ENCODE assay signal across 30 cellular contexts in the genomic region with DNA sequence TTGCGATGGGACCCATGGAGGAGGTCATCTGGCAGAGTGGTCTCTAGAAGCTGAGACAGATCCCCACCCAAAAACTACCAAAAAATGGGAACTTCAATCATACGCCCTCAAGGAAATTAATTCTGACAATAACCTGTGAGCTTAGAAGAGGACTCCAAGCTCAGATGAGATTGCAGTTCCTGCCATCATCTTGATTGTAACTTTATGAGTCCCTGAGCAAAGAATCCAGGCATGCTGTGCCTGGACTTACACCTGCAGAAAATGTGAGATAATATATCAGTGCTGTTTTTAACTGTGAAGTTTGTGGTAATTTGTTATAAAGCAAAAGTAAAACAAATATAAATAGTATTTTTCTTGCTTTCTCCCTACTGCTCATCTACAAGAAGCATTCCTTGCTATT.
"Had no signal": no experiment of that assay in that cellular context is flagged by ENCODE, and none has a peak within 500 bp of the region (broad histone marks: within the 10 kb centered on the region; RNA-seq: fewer than 3 reads in every experiment).

No MANE protein-coding gene starts in this region.

- H3K4me2 ChIP-seq: neural progenitor cell had no signal

- DNase-seq: hypothalamus; immature natural killer cell; kidney; left ventricle myocardium inferior; mesendoderm; midbrain; naive thymus-derived CD8-positive, alpha-beta T cell; occipital lobe; retina; right cardiac atrium; spleen; stimulated activated CD4-positive, alpha-beta T cell treated with anti-CD3 and anti-CD28 coated beads, Interleukin-4, amount 100 ng/mL, for 4 hours; stimulated activated CD8-positive, alpha-beta memory T cell treated with anti-CD3 and anti-CD28 coated beads, Interleukin-4, amount 100 ng/mL, for 48 hours; stimulated activated naive CD4-positive, alpha-beta T cell treated with Interleukin-2 at 50 U/mL for 16 hours; stimulated activated naive CD8-positive, alpha-beta T cell treated with anti-CD3 and anti-CD28 coated beads, Interleukin-15, amount 100 ng/mL, for 72 hours; substantia nigra; testis; thyroid gland; upper lobe of left lung had no signal

- H3K4me1 ChIP-seq: left ventricle myocardium inferior, neural progenitor cell, prostate gland, spleen, testis, thyroid gland, upper lobe of left lung, vagina had no signal

- H3K4me1 Mint-ChIP-seq: immature natural killer cell; naive thymus-derived CD8-positive, alpha-beta T cell; nephron; neural progenitor cell; stimulated activated memory B cell treated with anti-CD40 and anti-IgM and Interleukin-4, amounts not matched to agents 10 μg/mL and 1 μg/mL and 100 μg/mL, for 72 hours; stimulated activated naive CD8-positive, alpha-beta T cell treated with anti-CD3 and anti-CD28 coated beads, Interleukin-15, amount 100 ng/mL, for 72 hours had no signal

- H3K27ac ChIP-seq: left ventricle myocardium inferior, neural progenitor cell, neutrophil, prostate gland, skin epidermis, spleen, testis, thyroid gland, transverse colon, upper lobe of left lung, vagina had no signal

- ATAC-seq: naive thymus-derived CD8-positive, alpha-beta T cell; right cardiac atrium; sciatic nerve; stimulated activated memory B cell treated with anti-CD40 and anti-IgM and Interleukin-4, amounts not matched to agents 10 μg/mL and 1 μg/mL and 100 μg/mL, for 72 hours; stimulated activated naive CD8-positive, alpha-beta T cell treated with anti-CD3 and anti-CD28 coated beads, Interleukin-15, amount 100 ng/mL, for 72 hours had no signal

- H3K27me3 Mint-ChIP-seq: stimulated activated memory B cell treated with anti-CD40 and anti-IgM and Interleukin-4, amounts not matched to agents 10 μg/mL and 1 μg/mL and 100 μg/mL, for 72 hours had no signal

- H2AFZ ChIP-seq: neural progenitor cell had no signal

- H3K4me3 ChIP-seq: left ventricle myocardium inferior, lung, neural progenitor cell, prostate gland, skin epidermis, spleen, testis, thyroid gland, transverse colon, upper lobe of left lung, vagina had no signal

- H3K4me3 Mint-ChIP-seq: immature natural killer cell; naive thymus-derived CD8-positive, alpha-beta T cell; nephron; neural progenitor cell; stimulated activated memory B cell treated with anti-CD40 and anti-IgM and Interleukin-4, amounts not matched to agents 10 μg/mL and 1 μg/mL and 100 μg/mL, for 72 hours; stimulated activated naive CD8-positive, alpha-beta T cell treated with anti-CD3 and anti-CD28 coated beads, Interleukin-15, amount 100 ng/mL, for 72 hours had no signal

- H3K9me3 ChIP-seq: left ventricle myocardium inferior, neutrophil, prostate gland, testis, thyroid gland, transverse colon, upper lobe of left lung, vagina had no signal

- H3K36me3 ChIP-seq: left ventricle myocardium inferior, neural progenitor cell, neutrophil, prostate gland, spleen, thyroid gland, transverse colon, upper lobe of left lung, vagina had no signal

- H3K27ac Mint-ChIP-seq: immature natural killer cell; naive thymus-derived CD8-positive, alpha-beta T cell; nephron; neural progenitor cell; stimulated activated memory B cell treated with anti-CD40 and anti-IgM and Interleukin-4, amounts not matched to agents 10 μg/mL and 1 μg/mL and 100 μg/mL, for 72 hours; stimulated activated naive CD8-positive, alpha-beta T cell treated with anti-CD3 and anti-CD28 coated beads, Interleukin-15, amount 100 ng/mL, for 72 hours had no signal

- H3K9ac ChIP-seq: neural progenitor cell had no signal

- FAIRE-seq: islet of Langerhans, kidney had no signal

- H3K27me3 ChIP-seq: neural progenitor cell, neutrophil, spleen, testis, thyroid gland, transverse colon, upper lobe of left lung, vagina had no signal

- H3K36me3 Mint-ChIP-seq: immature natural killer cell; naive thymus-derived CD8-positive, alpha-beta T cell; neural progenitor cell; stimulated activated memory B cell treated with anti-CD40 and anti-IgM and Interleukin-4, amounts not matched to agents 10 μg/mL and 1 μg/mL and 100 μg/mL, for 72 hours had no signal

- H3K9me3 Mint-ChIP-seq: nephron; neural progenitor cell; stimulated activated memory B cell treated with anti-CD40 and anti-IgM and Interleukin-4, amounts not matched to agents 10 μg/mL and 1 μg/mL and 100 μg/mL, for 72 hours had no signal
